ENCODE assay signal across 24 cellular contexts in the genomic region with DNA sequence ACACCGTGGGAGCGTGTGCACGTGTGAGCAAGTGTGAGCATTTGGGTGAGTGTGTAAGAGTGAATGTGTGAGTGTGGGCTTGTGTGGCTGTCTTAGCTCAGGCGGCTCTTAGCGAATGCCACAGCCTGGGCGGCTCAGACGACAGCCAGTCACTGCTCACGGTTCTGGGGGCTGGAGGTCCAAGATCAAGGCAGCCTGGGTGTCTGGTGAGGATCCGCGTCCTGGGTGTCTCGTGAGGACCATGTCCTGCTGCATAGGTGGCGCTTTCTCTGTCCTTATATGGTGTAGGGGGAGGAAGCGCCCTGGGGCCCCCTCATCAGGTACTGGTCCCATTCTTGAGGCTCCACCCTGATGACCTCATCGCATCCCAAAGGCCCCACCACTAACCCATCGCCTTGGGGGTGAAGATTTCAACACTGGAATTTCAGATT. TPM values are rescaled to one million over a fixed set of nuclear protein-coding genes. Genes with fewer than 3 reads are reported as not detected.
DNase-seq lines count a peak whose midpoint lies in the region; ATAC-seq and TF ChIP-seq lines count a peak whose summit lies in the region.
"Had no signal": no experiment of that assay in that cellular context is flagged by ENCODE, and none has a peak within 500 bp of the region (broad histone marks: within the 10 kb centered on the region; RNA-seq: fewer than 3 reads in every experiment).

No MANE protein-coding gene starts in this region.

- H3K9me3 Mint-ChIP-seq in neural progenitor cell: no peaks in the 10 kb centered on the region
- H3K9me3 Mint-ChIP-seq: CD8-positive, alpha-beta T cell had no signal

- H3K4me1 ChIP-seq in heart right ventricle (peaks cover 3 to 84% (median 34%) of the 10 kb centered on the region in 9 donors), neural progenitor cell (peaks cover 12% of the 10 kb centered on the region), vagina (peaks cover 32% of the 10 kb centered on the region), tibial artery (peaks cover 0 to 21% (median 16%) of the 10 kb centered on the region in 4 donors)

- no peak overlapping the region for H2AFZ ChIP-seq in neural progenitor cell (replicated peaks)

- H3K27me3 Mint-ChIP-seq in neural progenitor cell (ENCODE audit: insufficient read depth, low read depth): peaks cover 12% of the 10 kb centered on the region

- H3K79me2 ChIP-seq in neural progenitor cell (ENCODE audit: low read depth): no peaks in the 10 kb centered on the region

- DNase-seq in heart right ventricle (no peak), Right ventricle myocardium superior (no peak), left ventricle myocardium superior (peak; percentile 23), neural progenitor cell (ENCODE audit: low spot score) (peak; percentile 6), vagina (ENCODE audit: extremely low spot score in 2 of 2) (no peak), tibial artery (no peak), coronary artery (ENCODE audit: low spot score) (no peak)
- no peak for DNase-seq in activated CD4-positive, alpha-beta T cell treated with anti-CD3 and anti-CD28 coated beads, Interleukin-2, amount 50 U/mL, for 48 hours
- DNase-seq: AML-193, C1 segment of cervical spinal cord, DND-41, GOT3, KG1, NCI-H1105, NCI-H2029 treated with DMSO at 0.1 percent for 48 hours, NCI-H345, NCI-H524 treated with DMSO at 0.1 percent for 48 hours, NCI-H82, OCI-M1 had no signal

- H3K4me3 ChIP-seq in heart right ventricle (no peak overlapping the region), neural progenitor cell (no peak overlapping the region), vagina (no peak overlapping the region), tibial artery (no peak overlapping the region), coronary artery (no peak overlapping the region)
- H3K4me3 ChIP-seq: SK-N-MC had no signal

- H3K4me3 Mint-ChIP-seq in neural progenitor cell: no peak overlapping the region
- H3K4me3 Mint-ChIP-seq: CD8-positive, alpha-beta T cell had no signal

- H3K27me3 ChIP-seq in heart right ventricle (peaks cover 0 to 35% (median 28%) of the 10 kb centered on the region in 7 donors), neural progenitor cell (peaks cover 72% of the 10 kb centered on the region), vagina (no peaks in the 10 kb centered on the region), tibial artery (no peaks in the 10 kb centered on the region)

- H4K20me1 ChIP-seq in neural progenitor cell (ENCODE audit: low read depth): no peaks in the 10 kb centered on the region

- no peak overlapping the region for H3K4me2 ChIP-seq in neural progenitor cell

- H3K36me3 ChIP-seq in heart right ventricle (no peaks in the 10 kb centered on the region), neural progenitor cell (no peaks in the 10 kb centered on the region), vagina (no peaks in the 10 kb centered on the region), tibial artery (no peaks in the 10 kb centered on the region)

- WGBS in heart right ventricle, 2 donors: 70 to 72% methylated on average over 15 of the region's 15 CpGs

- intact Hi-C loops in heart right ventricle (cut with DNase I) (no loop called here), Right ventricle myocardium superior (cut with DNase I) (no loop called here), left ventricle myocardium superior (cut with micrococcal nuclease) (no loop called here), vagina (cut with DNase I) (no loop called here), tibial artery (cut with DNase I; ENCODE audit: low total_unique reads) (no loop called here)

- no peak for ATAC-seq in heart right ventricle
- ATAC-seq in Right ventricle myocardium superior (ENCODE audit: poor library complexity): no peak
- no peak for ATAC-seq in left ventricle myocardium superior
- ATAC-seq: CD8-positive, alpha-beta T cell had no signal

- no peaks in the 10 kb centered on the region for H3K9me3 ChIP-seq in heart right ventricle
- no peaks in the 10 kb centered on the region for H3K9me3 ChIP-seq in neural progenitor cell (ENCODE audit: low read depth)
- H3K9me3 ChIP-seq in vagina: no peaks in the 10 kb centered on the region
- no peaks in the 10 kb centered on the region for H3K9me3 ChIP-seq in tibial artery

- peaks cover 26% of the 10 kb centered on the region for H3K4me1 Mint-ChIP-seq in neural progenitor cell

- no peak for TF ChIP-seq POLR2A in vagina (IDR thresholded peaks at IDR 0.05)

- peaks cover 20% of the 10 kb centered on the region for H3F3A ChIP-seq in neural progenitor cell (ENCODE audit: low read depth)

- H3K36me3 Mint-ChIP-seq in neural progenitor cell: no peaks in the 10 kb centered on the region
- H3K36me3 Mint-ChIP-seq: CD8-positive, alpha-beta T cell had no signal

- TF ChIP-seq CTCF in heart right ventricle (IDR thresholded peaks at IDR 0.05) (no peak), neural progenitor cell (IDR thresholded peaks at IDR 0.05) (no peak), vagina (IDR thresholded peaks at IDR 0.05) (no peak), tibial artery (IDR thresholded peaks at IDR 0.05) (no peak), coronary artery (IDR thresholded peaks at IDR 0.05) (no peak)

- peak overlapping the region in 6 of 10 donors; percentile 69 to 98 (median 93) for H3K27ac ChIP-seq in heart right ventricle
- H3K27ac ChIP-seq in neural progenitor cell: no peak overlapping the region
- H3K27ac ChIP-seq in vagina: peak overlapping the region; percentile 10
- H3K27ac ChIP-seq in tibial artery: no peak overlapping the region
- no peak overlapping the region for H3K27ac ChIP-seq in coronary artery
- H3K27ac ChIP-seq: SK-N-MC had no signal

- H3K27ac Mint-ChIP-seq in neural progenitor cell: no peak overlapping the region
- H3K27ac Mint-ChIP-seq: CD8-positive, alpha-beta T cell had no signal

- no peak overlapping the region for H3K9ac ChIP-seq in neural progenitor cell

RNA-seq across cellular contexts. Expression of a gene that starts 4.5 kb away (rescaled TPM):
- total RNA-seq in heart right ventricle (10 to 100 TPM; 30.3 to 60.0 (median 37.2) TPM), Right ventricle myocardium superior (33.7 TPM), left ventricle myocardium superior (35.5 TPM), neural progenitor cell (ENCODE audit: low replicate concordance) (0.22 TPM in 1 of 2 replicates, not detected in the other), vagina (4.7 TPM)
- 10 to 100 TPM; 61.5 to 89.7 TPM for polyA plus RNA-seq in heart right ventricle
- total RNA-seq: CD8-positive, alpha-beta T cell; HT1080 had no signal
- polyA plus RNA-seq: AG04450 had no signal

RNA-seq across cellular contexts. Expression of a gene that starts 25.8 kb away (rescaled TPM):
- under 1 TPM in 6 of 10 donors, not detected in 4; 0.15 to 0.59 (median 0.36) TPM for total RNA-seq in heart right ventricle
- polyA plus RNA-seq in heart right ventricle: 1 to 10 TPM; 1.0 to 1.1 TPM
- 1.9 TPM for total RNA-seq in Right ventricle myocardium superior
- total RNA-seq in left ventricle myocardium superior: 0.67 TPM
- not detected in 2 replicates for total RNA-seq in neural progenitor cell (ENCODE audit: low replicate concordance)
- not detected for total RNA-seq in vagina
- total RNA-seq: A172; CD8-positive, alpha-beta T cell; HT1080 had no signal
- polyA plus RNA-seq: AG04450 had no signal

Comparison
In these comparisons a context has a peak if more than half of its experiments do, and no peak if none do; other contexts are left out.
1. DNase-seq: peak in left ventricle myocardium superior (single experiment) and neural progenitor cell (single experiment); none in heart right ventricle (0 of 2), Right ventricle myocardium superior (single experiment), vagina (0 of 2), activated CD4-positive, alpha-beta T cell treated with anti-CD3 and anti-CD28 coated beads, Interleukin-2, amount 50 U/mL, for 48 hours (0 of 2), tibial artery (0 of 2) and coronary artery (single experiment).
2. H3K27ac ChIP-seq: peak in heart right ventricle (6 of 10) and vagina (single experiment); none in neural progenitor cell (single experiment), tibial artery (0 of 2) and coronary artery (0 of 2).